1 cellular context compared by ENCODE assay signal in genomic region chr19:39155114-39155700, GRCh38.
TF ChIP-seq lines count a peak whose summit lies in the region.

No MANE protein-coding gene starts in this region.

TF ChIP-seq in liver, 16 proteins besides CTCF, POLR2A, EP300 and RAD21 (continued from another document):
- no peak for TF ChIP-seq ZBTB33 (IDR thresholded peaks at IDR 0.05)
- no peak for TF ChIP-seq HNF4G (IDR thresholded peaks at IDR 0.05)
- no peak for TF ChIP-seq HNF4A (conservative IDR thresholded peaks at IDR 0.05)
